In genomic region chr11:57732661-57733060, GRCh38 we compare ENCODE assay signal across 30 cellular contexts. TPM values are rescaled to one million over a fixed set of nuclear protein-coding genes. Genes with fewer than 3 reads are reported as not detected.
"Had no signal": no experiment of that assay in that cellular context is flagged by ENCODE, and none has a peak within 500 bp of the region (broad histone marks: within the 10 kb centered on the region; RNA-seq: fewer than 3 reads in every experiment).

No MANE protein-coding gene starts in this region.

- ATAC-seq: activated CD8-positive, alpha-beta memory T cell treated with anti-CD3 and anti-CD28 coated beads, Interleukin-2, amount 10 ng/mL, durations not matched to agents 7 days and 5 days; Panc1; T-helper 17 cell; WTC11 had no signal

- H3K4me3 Mint-ChIP-seq: activated CD8-positive, alpha-beta memory T cell treated with anti-CD3 and anti-CD28 coated beads, Interleukin-2, amount 10 ng/mL, durations not matched to agents 7 days and 5 days; activated naive CD4-positive, alpha-beta T cell treated with anti-CD3 and anti-CD28 coated beads for 36 hours; activated naive CD8-positive, alpha-beta T cell; activated T-cell treated with anti-CD3 and anti-CD28 coated beads, Interleukin-2, amount 50 U/mL, for 24 hours; brain; central memory CD8-positive, alpha-beta T cell; T-helper 17 cell; WTC11 had no signal

- H3K27me3 Mint-ChIP-seq: activated CD8-positive, alpha-beta memory T cell treated with anti-CD3 and anti-CD28 coated beads, Interleukin-2, amount 10 ng/mL, durations not matched to agents 7 days and 5 days; activated naive CD8-positive, alpha-beta T cell; activated T-cell treated with anti-CD3 and anti-CD28 coated beads, Interleukin-2, amount 50 U/mL, for 24 hours; brain; central memory CD8-positive, alpha-beta T cell; T-helper 17 cell had no signal

- H3K27me3 ChIP-seq: MG63 had no signal

- H3K4me1 Mint-ChIP-seq: brain had no signal

- H3K4me2 ChIP-seq: KMS-11 had no signal

- H3K9me3 Mint-ChIP-seq: activated naive CD4-positive, alpha-beta T cell treated with anti-CD3 and anti-CD28 coated beads for 36 hours; activated T-cell treated with anti-CD3 and anti-CD28 coated beads, Interleukin-2, amount 50 U/mL, for 24 hours; brain; central memory CD8-positive, alpha-beta T cell; WTC11 had no signal

- DNase-seq: activated CD4-positive, alpha-beta T cell treated with anti-CD3 and anti-CD28 coated beads for 48 hours; activated CD4-positive, alpha-beta T cell treated with anti-CD3 and anti-CD28 coated beads, Interleukin-2, amount 50 U/mL, for 4 hours; activated CD4-positive, CD25-positive, alpha-beta regulatory T cell treated with anti-CD3 and anti-CD28 coated beads, Interleukin-2, amount 50 U/mL, for 72 hours; activated CD8-positive, alpha-beta memory T cell treated with anti-CD3 and anti-CD28 coated beads, Interleukin-2, amount 10 ng/mL, durations not matched to agents 7 days and 5 days; activated effector memory CD4-positive, alpha-beta T cell treated with anti-CD3 and anti-CD28 coated beads, Interleukin-2, amount 50 U/mL, for 16 hours; activated naive CD4-positive, alpha-beta T cell treated with anti-CD3 and anti-CD28 coated beads for 36 hours; activated T-cell treated with anti-CD3 and anti-CD28 coated beads, Interleukin-2, amount 50 U/mL, for 24 hours; amygdala; MG63; MV-4-11; NCI-H1092 treated with DMSO at 0.1 percent for 48 hours; NCI-H1417 treated with DMSO at 0.1 percent for 48 hours; NCI-H1694; NCI-H2029; NCI-H345; NCI-H510A; NCI-H526 treated with DMSO at 0.1 percent for 48 hours; NCI-H82; SHP77 treated with DMSO at 0.1 percent for 48 hours; T-helper 17 cell; T-helper 9 cell had no signal

- H3K4me3 ChIP-seq: MG63 had no signal

- H3K36me3 Mint-ChIP-seq: activated naive CD8-positive, alpha-beta T cell had no signal

- H3K27ac Mint-ChIP-seq: activated CD8-positive, alpha-beta memory T cell treated with anti-CD3 and anti-CD28 coated beads, Interleukin-2, amount 10 ng/mL, durations not matched to agents 7 days and 5 days; activated naive CD8-positive, alpha-beta T cell; T-helper 17 cell had no signal

- H3K27ac ChIP-seq: KMS-11 had no signal

- H3K9me3 ChIP-seq: MG63 had no signal

- H3K9ac ChIP-seq: KMS-11 had no signal

- FAIRE-seq: astrocyte had no signal

RNA-seq across cellular contexts. Expression of gene BTBD18, which starts 19.0 kb away (rescaled TPM):
- total RNA-seq: activated CD8-positive, alpha-beta memory T cell treated with anti-CD3 and anti-CD28 coated beads, Interleukin-2, amount 10 ng/mL, durations not matched to agents 7 days and 5 days; activated naive CD4-positive, alpha-beta T cell treated with anti-CD3 and anti-CD28 coated beads for 36 hours; astrocyte; OCI-LY7; SK-MEL-5; T-helper 17 cell had no signal
